Comparison of ENCODE assay signal across 9 cellular contexts in the genomic region with DNA sequence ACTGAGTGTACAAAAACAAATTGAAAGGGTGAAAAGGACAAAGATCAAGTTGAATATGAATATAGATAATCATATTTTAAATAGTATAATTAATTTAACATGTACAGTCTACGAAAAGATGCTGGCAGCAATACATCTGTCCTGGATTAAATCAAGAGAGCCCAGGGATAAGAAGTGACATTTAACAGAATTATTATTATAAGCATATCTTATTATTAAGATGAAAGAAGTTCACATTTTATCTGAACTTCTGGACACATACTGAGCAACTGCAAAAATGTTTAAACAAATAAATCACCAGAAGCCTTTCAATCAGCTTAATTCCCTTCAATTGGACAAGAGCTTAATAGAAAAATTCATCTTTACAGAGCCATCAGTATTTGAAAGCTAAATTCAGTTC. TPM values are rescaled to one million over a fixed set of nuclear protein-coding genes. Genes with fewer than 3 reads are reported as not detected.
"Had no signal": no experiment of that assay in that cellular context is flagged by ENCODE, and none has a peak within 500 bp of the region (broad histone marks: within the 10 kb centered on the region; RNA-seq: fewer than 3 reads in every experiment).

No MANE protein-coding gene starts in this region.

- DNase-seq: GM23248, GOT3, H9, HCEC 1CT, IMR-90 had no signal

- H2AFZ ChIP-seq: GM23248 had no signal

- ATAC-seq: K562 had no signal

- H3K9ac ChIP-seq: GM23248 had no signal

- FAIRE-seq: H54, HTR-8/SVneo, K562 had no signal

- H3K27ac ChIP-seq: GM23248 had no signal

- H3K4me3 Mint-ChIP-seq: H9 had no signal

- H3K4me3 ChIP-seq: GM23248, K562 had no signal

- H3K27ac Mint-ChIP-seq: H9 had no signal

RNA-seq across cellular contexts. Expression of a gene that starts 50.4 kb away (rescaled TPM):
- total RNA-seq: GM23248, HT-29 had no signal
- polyA plus RNA-seq: GM23248 had no signal
